Comparison of ENCODE assay signal across 8 cellular contexts in the genomic region with DNA sequence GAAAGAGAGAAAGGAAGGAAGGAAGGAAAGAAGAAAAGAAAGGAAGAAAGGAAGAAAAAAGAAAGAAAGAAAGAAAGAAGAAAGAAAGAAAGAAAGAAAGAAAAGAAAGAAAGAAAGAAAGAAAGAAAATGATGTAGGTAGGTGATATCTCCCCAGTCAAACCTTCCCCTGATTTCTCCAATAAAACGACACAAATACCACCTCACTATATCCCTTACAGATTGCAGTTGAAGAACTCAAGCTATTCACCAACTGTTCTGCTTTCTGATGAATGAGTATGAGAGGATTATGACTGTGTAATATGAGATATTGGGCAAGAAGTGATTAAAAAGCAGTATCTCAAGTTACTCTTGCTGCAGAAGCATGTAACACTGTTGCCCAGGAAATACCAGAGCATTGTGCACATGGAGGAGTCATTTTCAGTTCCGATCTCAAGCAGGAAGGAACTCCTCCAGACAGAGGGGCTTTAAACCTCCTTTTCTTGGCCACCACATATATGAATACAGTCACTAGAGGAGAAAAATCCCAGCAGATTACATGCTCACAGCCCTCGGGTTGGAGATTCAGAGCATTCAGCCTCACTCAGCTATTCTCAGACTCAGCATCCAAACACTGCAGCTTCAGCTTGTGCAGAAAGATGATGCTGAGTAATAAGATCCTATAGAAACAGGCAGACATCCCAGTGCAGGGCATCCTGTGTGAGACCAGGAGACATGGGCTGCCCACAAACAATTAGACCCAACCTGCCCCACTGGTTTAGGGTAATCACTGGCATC.
DNase-seq lines count a peak whose midpoint lies in the region; ATAC-seq and TF ChIP-seq lines count a peak whose summit lies in the region.

No MANE protein-coding gene starts in this region.

- peaks cover 12% of the 10 kb centered on the region for H3K4me1 Mint-ChIP-seq in mesothelial cell of epicardium

- peaks cover 6% of the 10 kb centered on the region for H3K9me3 Mint-ChIP-seq in mesothelial cell of epicardium

- ATAC-seq in GM21528 (IDR thresholded peaks at IDR 0.05; ENCODE audit: low FRiP score, unreplicated experiment), result no peak
- no peak for ATAC-seq in HG03457 (IDR thresholded peaks at IDR 0.05; ENCODE audit: unreplicated experiment)

- no peaks in the 10 kb centered on the region for H4K20me1 ChIP-seq in OCI-LY3 (ENCODE audit: insufficient read depth, low read length)

- no peak for TF ChIP-seq CTCF in HFF-Myc (IDR thresholded peaks at IDR 0.05; ENCODE audit: low read depth, low read length, missing control alignments)
- no peak for TF ChIP-seq CTCF in OCI-LY3 (IDR thresholded peaks at IDR 0.05; ENCODE audit: low read depth, low read length)
- no peak for TF ChIP-seq CTCF in mesothelial cell of epicardium (IDR thresholded peaks at IDR 0.05; ENCODE audit: unreplicated experiment)

- peak overlapping the region; percentile 26 for H3K4me3 Mint-ChIP-seq in mesothelial cell of epicardium

- H2AFZ ChIP-seq in OCI-LY3 (ENCODE audit: low read depth, low read length), result peak overlapping the region; percentile 16; the same call in 1 of the 2 replicates

- H3K79me2 ChIP-seq in OCI-LY3 (ENCODE audit: low read length), result no peaks in the 10 kb centered on the region

- peak overlapping the region; percentile 85 for H3K27ac Mint-ChIP-seq in mesothelial cell of epicardium

- peaks cover 74% of the 10 kb centered on the region for H3K4me1 ChIP-seq in OCI-LY3 (ENCODE audit: low read length)

- H3K36me3 ChIP-seq in OCI-LY3 (replicated peaks; ENCODE audit: low read depth, low read length), result no peaks in the 10 kb centered on the region

- H3K27me3 ChIP-seq in OCI-LY3 (ENCODE audit: low read depth, low read length), result no peaks in the 10 kb centered on the region

- peaks cover 8% of the 10 kb centered on the region for H3K27me3 Mint-ChIP-seq in mesothelial cell of epicardium (ENCODE audit: low read depth)

- H3K27ac ChIP-seq in OCI-LY3 (ENCODE audit: low read length), result peak overlapping the region; percentile 61

- peak overlapping the region; percentile 43 for H3K4me2 ChIP-seq in OCI-LY3 (ENCODE audit: low read length)

- H3K9me3 ChIP-seq in OCI-LY3 (ENCODE audit: insufficient read depth, low read length), result no peaks in the 10 kb centered on the region

- H3K4me3 ChIP-seq in HFF-Myc (replicated peaks; ENCODE audit: low read depth, low read length), result peak overlapping the region; percentile 19
- H3K4me3 ChIP-seq in OCI-LY3 (ENCODE audit: low read length), result peak overlapping the region; percentile 15

- DNase-seq in DMS79 (lab: John Stamatoyannopoulos, UW), result peak; percentile 18
- peak; percentile 85 for DNase-seq in HFF-Myc (ENCODE audit: extremely low read depth, low read depth)
- DNase-seq in brain pericyte (ENCODE audit: low read depth, low spot score), result peak; percentile 55
- DNase-seq in mesothelial cell of epicardium (ENCODE audit: low spot score in 2 of 2, unreplicated experiment in 2 of 2), result peak in 1 of 2 experiments; percentile 42
- no peak for DNase-seq in cerebellar nuclear complex (lab: John Stamatoyannopoulos, UW)

- H3K9ac ChIP-seq in OCI-LY3 (ENCODE audit: low read length), result peak overlapping the region; percentile 40; the same call in 1 of the 2 replicates

- no peaks in the 10 kb centered on the region for H3K36me3 Mint-ChIP-seq in mesothelial cell of epicardium

Comparison
In these comparisons a context has a peak if more than half of its experiments do, and no peak if none do; other contexts are left out.
1. DNase-seq: peak in DMS79 (single experiment), HFF-Myc (single experiment) and brain pericyte (single experiment); none in cerebellar nuclear complex (0 of 2).